Comparison of ENCODE assay signal across 13 cellular contexts in genomic region chr4:46886711-46887110, GRCh38. TPM values are rescaled to one million over a fixed set of nuclear protein-coding genes. Genes with fewer than 3 reads are reported as not detected.
DNase-seq lines count a peak whose midpoint lies in the region; ATAC-seq and TF ChIP-seq lines count a peak whose summit lies in the region.
"Had no signal": no experiment of that assay in that cellular context is flagged by ENCODE, and none has a peak within 500 bp of the region (broad histone marks: within the 10 kb centered on the region; RNA-seq: fewer than 3 reads in every experiment).

No MANE protein-coding gene starts in this region.

- H3K36me3 Mint-ChIP-seq in natural killer cell treated with Interleukin-12 subunit alpha and Interleukin-12 subunit beta and Interleukin-15 and Interleukin-18, amount 100 ng/mL, for 72 hours, result no peaks in the 10 kb centered on the region

- no peak for TF ChIP-seq EP300 in upper lobe of left lung (IDR thresholded peaks at IDR 0.05)

- no peaks in the 10 kb centered on the region for H3K4me1 ChIP-seq in DND-41 (ENCODE audit: insufficient read depth, low read length)
- H3K4me1 ChIP-seq in upper lobe of left lung, result no peaks in the 10 kb centered on the region

- no peak overlapping the region for H3K9ac ChIP-seq in DND-41 (ENCODE audit: low read depth, low read length)
- H3K9ac ChIP-seq: KMS-11 had no signal

- peaks cover 5 to 29% of the 10 kb centered on the region in 2 donors for H3K27me3 Mint-ChIP-seq in natural killer cell treated with Interleukin-12 subunit alpha and Interleukin-12 subunit beta and Interleukin-15 and Interleukin-18, amount 100 ng/mL, for 72 hours

- no peaks in the 10 kb centered on the region for H3K79me2 ChIP-seq in DND-41 (ENCODE audit: insufficient read depth, low read length)

- H2AFZ ChIP-seq in DND-41 (ENCODE audit: low read depth, low read length), result no peak overlapping the region

- in situ Hi-C loops in astrocyte of the cerebellum (cut with HindIII; ENCODE audit: low sequenced_read_pairs), result no loop called here

- H3K27me3 ChIP-seq in DND-41 (ENCODE audit: insufficient read depth, low read length, poor library complexity), result no peaks in the 10 kb centered on the region
- no peaks in the 10 kb centered on the region for H3K27me3 ChIP-seq in upper lobe of left lung

- H3K4me1 Mint-ChIP-seq in natural killer cell treated with Interleukin-12 subunit alpha and Interleukin-12 subunit beta and Interleukin-15 and Interleukin-18, amount 100 ng/mL, for 72 hours (ENCODE audit: low read depth in 2 of 2), result no peaks in the 10 kb centered on the region

- no peaks in the 10 kb centered on the region for H4K20me1 ChIP-seq in DND-41 (ENCODE audit: insufficient read depth, low read length)

- H3K27ac Mint-ChIP-seq in natural killer cell treated with Interleukin-12 subunit alpha and Interleukin-12 subunit beta and Interleukin-15 and Interleukin-18, amount 100 ng/mL, for 72 hours, result no peak overlapping the region
- H3K27ac Mint-ChIP-seq: T-helper 1 cell treated with Interleukin-12 subunit alpha and Interleukin-12 subunit beta and Interleukin-4 antibody, amounts not matched to agents 30 μg/mL and 1 μg/mL, for 36 hours had no signal

- H3K36me3 ChIP-seq in DND-41 (ENCODE audit: insufficient read depth, low read length) (no peaks in the 10 kb centered on the region), upper lobe of left lung (no peaks in the 10 kb centered on the region)

- 9 to 17% methylated on average over 2 of the region's 2 CpGs for WGBS in upper lobe of left lung, 2 donors

- no peak for ATAC-seq in DND-41 (ENCODE audit: insufficient read depth, low read depth)
- no peak for ATAC-seq in GM18502 (IDR thresholded peaks at IDR 0.05; ENCODE audit: poor library complexity, unreplicated experiment)
- no peak for ATAC-seq in upper lobe of left lung (ENCODE audit: low FRiP score in 2 of 2)
- ATAC-seq in natural killer cell treated with Interleukin-12 subunit alpha and Interleukin-12 subunit beta and Interleukin-15 and Interleukin-18, amount 100 ng/mL, for 72 hours, result no peak

- H3K4me3 Mint-ChIP-seq in natural killer cell treated with Interleukin-12 subunit alpha and Interleukin-12 subunit beta and Interleukin-15 and Interleukin-18, amount 100 ng/mL, for 72 hours, result no peak overlapping the region
- H3K4me3 Mint-ChIP-seq: T-helper 1 cell treated with Interleukin-12 subunit alpha and Interleukin-12 subunit beta and Interleukin-4 antibody, amounts not matched to agents 30 μg/mL and 1 μg/mL, for 36 hours had no signal

- H3K4me3 ChIP-seq in DND-41 (ENCODE audit: low read depth in 1 of 2, low read length in 2 of 2), result no peak overlapping the region
- H3K4me3 ChIP-seq in astrocyte of the cerebellum (ENCODE audit: low read depth, low read length), result no peak overlapping the region
- H3K4me3 ChIP-seq in upper lobe of left lung, result no peak overlapping the region

- TF ChIP-seq POLR2A in upper lobe of left lung (IDR thresholded peaks at IDR 0.05), result no peak

- H3K27ac ChIP-seq in DND-41 (ENCODE audit: low read length), result no peak overlapping the region
- H3K27ac ChIP-seq in upper lobe of left lung, result no peak overlapping the region
- H3K27ac ChIP-seq: KMS-11 had no signal

- DNase-seq in DND-41 (no peak), Kasumi-1 (lab: John Stamatoyannopoulos, UW) (peak; percentile 68 to 85), astrocyte of the cerebellum (ENCODE audit: low read depth) (peak; percentile 8), lung microvascular endothelial cell (ENCODE audit: low read depth in 2 of 2) (peak; percentile 4 to 35), 8988T (no peak), upper lobe of left lung (no peak)
- DNase-seq in natural killer cell treated with Interleukin-12 subunit alpha and Interleukin-12 subunit beta and Interleukin-15 and Interleukin-18, amount 100 ng/mL, for 72 hours (ENCODE audit: low spot score), result no peak
- DNase-seq: stimulated activated naive CD4-positive, alpha-beta T cell had no signal

- peak; percentile 28 for TF ChIP-seq CTCF in DND-41 (IDR thresholded peaks at IDR 0.05; ENCODE audit: borderline replicate concordance, extremely low read depth, low read length, poor library complexity, severe bottlenecking)
- TF ChIP-seq CTCF in astrocyte of the cerebellum (IDR thresholded peaks at IDR 0.05; ENCODE audit: low read depth, low read length, missing control alignments), result peak; percentile 38
- no peak for TF ChIP-seq CTCF in upper lobe of left lung (IDR thresholded peaks at IDR 0.05)

- no peaks in the 10 kb centered on the region for H3K9me3 ChIP-seq in DND-41 (ENCODE audit: insufficient read depth, low read length, severe bottlenecking)
- no peaks in the 10 kb centered on the region for H3K9me3 ChIP-seq in upper lobe of left lung

- no peak overlapping the region for H3K4me2 ChIP-seq in DND-41 (ENCODE audit: insufficient read depth, low read length)
- H3K4me2 ChIP-seq: KMS-11 had no signal

- no peaks in the 10 kb centered on the region for H3K9me3 Mint-ChIP-seq in natural killer cell treated with Interleukin-12 subunit alpha and Interleukin-12 subunit beta and Interleukin-15 and Interleukin-18, amount 100 ng/mL, for 72 hours
- H3K9me3 Mint-ChIP-seq: T-helper 1 cell treated with Interleukin-12 subunit alpha and Interleukin-12 subunit beta and Interleukin-4 antibody, amounts not matched to agents 30 μg/mL and 1 μg/mL, for 36 hours had no signal

RNA-seq across cellular contexts. Expression of gene COX7B2, which starts 22.3 kb away (rescaled TPM):
- not detected in 2 replicates for total RNA-seq in lung microvascular endothelial cell
- total RNA-seq in upper lobe of left lung, result not detected
- total RNA-seq in natural killer cell treated with Interleukin-12 subunit alpha and Interleukin-12 subunit beta and Interleukin-15 and Interleukin-18, amount 100 ng/mL, for 72 hours, result not detected
- total RNA-seq: glomerular endothelial cell, pulmonary artery endothelial cell had no signal

Comparison
In these comparisons a context has a peak if more than half of its experiments do, and no peak if none do; other contexts are left out.
1. DNase-seq: peak in Kasumi-1 (2 of 2), astrocyte of the cerebellum (single experiment) and lung microvascular endothelial cell (2 of 2); none in DND-41 (single experiment), 8988T (single experiment), upper lobe of left lung (0 of 2) and natural killer cell treated with Interleukin-12 subunit alpha and Interleukin-12 subunit beta and Interleukin-15 and Interleukin-18, amount 100 ng/mL, for 72 hours (single experiment).
2. CTCF ChIP-seq: peak in DND-41 (single experiment) and astrocyte of the cerebellum (single experiment); none in upper lobe of left lung (0 of 6).